ENCODE assay signal across 9 cellular contexts in the genomic region with DNA sequence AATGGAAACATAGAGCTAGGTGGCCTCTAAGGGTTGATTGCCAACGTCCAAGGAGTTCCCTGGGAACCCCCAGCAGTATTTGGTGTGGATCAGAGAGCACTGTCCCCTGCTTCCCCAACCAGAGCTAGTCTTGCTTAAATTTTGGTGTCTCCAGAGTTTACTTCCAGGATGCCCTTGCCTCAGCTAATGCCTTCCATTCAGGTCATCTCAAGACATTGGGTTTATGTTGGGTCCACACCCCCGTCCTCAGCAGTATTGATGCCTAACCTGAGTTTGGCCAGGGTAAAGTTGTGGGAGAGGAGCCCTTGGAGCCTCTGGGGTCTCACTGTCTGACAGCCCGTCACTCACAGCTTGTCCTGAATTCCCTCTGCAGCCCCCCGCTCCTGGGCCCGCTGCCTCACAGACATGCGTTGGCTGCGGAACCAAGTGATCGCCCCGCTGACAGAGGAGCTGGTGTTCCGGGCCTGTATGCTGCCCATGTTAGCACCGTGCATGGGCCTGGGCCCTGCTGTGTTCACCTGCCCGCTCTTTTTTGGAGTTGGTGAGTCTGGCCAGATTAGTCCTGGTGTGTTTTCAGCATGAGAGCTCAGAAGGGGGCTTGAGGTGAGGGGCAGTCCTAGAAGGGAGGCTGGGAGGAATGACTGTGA. TPM values are rescaled to one million over a fixed set of nuclear protein-coding genes. Genes with fewer than 3 reads are reported as not detected.
DNase-seq lines count a peak whose midpoint lies in the region; ATAC-seq and TF ChIP-seq lines count a peak whose summit lies in the region.
"Had no signal": no experiment of that assay in that cellular context is flagged by ENCODE, and none has a peak within 500 bp of the region (broad histone marks: within the 10 kb centered on the region; RNA-seq: fewer than 3 reads in every experiment).

No MANE protein-coding gene starts in this region.

- H3K4me3 ChIP-seq in BJ (ENCODE audit: low read depth, low read length) (peak overlapping the region; percentile 90), KMS-11 (IDR thresholded peaks at IDR 0.05; ENCODE audit: insufficient read depth, low read depth, low read length) (no peak overlapping the region), mammary epithelial cell (replicated peaks in 1 of 3; ENCODE audit: insufficient read depth in 1 of 3, low read depth in 2 of 3, low read length in 3 of 3) (peak overlapping the region; percentile 64 to 96 (median 80)), thyroid gland (replicated peaks in 1 of 3) (no peak overlapping the region)

- H4K20me1 ChIP-seq in KMS-11 (ENCODE audit: insufficient read depth), result no peaks in the 10 kb centered on the region
- no peaks in the 10 kb centered on the region for H4K20me1 ChIP-seq in mammary epithelial cell (ENCODE audit: insufficient read depth, low read length)

- H3K27ac ChIP-seq in KMS-11, result no peak overlapping the region
- H3K27ac ChIP-seq in mammary epithelial cell (ENCODE audit: insufficient read depth, low read depth, low read length), result no peak overlapping the region
- no peak overlapping the region for H3K27ac ChIP-seq in thyroid gland

- no TSS peak for BruUV-seq in mammary epithelial cell (replicated peaks; lab: Mats Ljungman, UMichigan)

- H3K9me3 Mint-ChIP-seq in naive B cell, result no peaks in the 10 kb centered on the region

- in situ Hi-C loops in mammary epithelial cell (cut with MboI; ENCODE audit: low sequenced_read_pairs in 2 of 2), result no loop called here

- TF ChIP-seq CTCF in BJ (IDR thresholded peaks at IDR 0.05; ENCODE audit: insufficient read depth, low read depth, low read length), result no peak
- TF ChIP-seq CTCF in KMS-11 (conservative IDR thresholded peaks at IDR 0.05; ENCODE audit: low read depth, low read length), result no peak
- TF ChIP-seq CTCF in mammary epithelial cell (conservative IDR thresholded peaks at IDR 0.05 in 1 of 2, IDR thresholded peaks at IDR 0.05 in 1 of 2; ENCODE audit: extremely low read depth in 1 of 2, insufficient read depth in 1 of 2, low read depth in 1 of 2, low read length in 2 of 2), result no peak
- TF ChIP-seq CTCF in thyroid gland (IDR thresholded peaks at IDR 0.05), result no peak

- no peaks in the 10 kb centered on the region for H3K36me3 Mint-ChIP-seq in naive B cell

- no peak for TF ChIP-seq POLR2A in thyroid gland (IDR thresholded peaks at IDR 0.05)

- H3K4me3 Mint-ChIP-seq in naive B cell, result peak overlapping the region; percentile 85 to 97 (median 93)

- H3K36me3 ChIP-seq in BJ (ENCODE audit: control insufficient read depth, insufficient read depth, low read length) (peaks cover 25% of the 10 kb centered on the region), KMS-11 (ENCODE audit: insufficient read depth) (no peaks in the 10 kb centered on the region), mammary epithelial cell (ENCODE audit: insufficient read depth, low read length) (peaks cover 6% of the 10 kb centered on the region), thyroid gland (peaks cover 0 to 15% of the 10 kb centered on the region in 2 donors)

- H2AFZ ChIP-seq in KMS-11 (ENCODE audit: low read depth) (no peak overlapping the region), mammary epithelial cell (ENCODE audit: low read depth, low read length) (no peak overlapping the region)

- H3K27ac Mint-ChIP-seq in naive B cell, result peak overlapping the region; percentile 53 to 96 (median 93)

- WGBS in mammary epithelial cell (ENCODE audit: low coverage, missing lambda C conversion rate), result 82% methylated on average over 12 of the region's 12 CpGs
- WGBS in thyroid gland, 2 donors, result 86 to 96% methylated on average over 10 to 12 of the region's 12 CpGs

- POLR2A ChIA-PET in BJ (lab: Charles Lee), result no interaction called here

- CTCF ChIA-PET in BJ (lab: Yijun Ruan, JAX) (interaction anchor here (0.9 to 2.5 kb wide), 4 partner anchors 8 to 209 kb away, joined by 3 to 17 read pairs (median 4); a partner anchor contains a TSS), mammary epithelial cell (lab: Charles Lee; ENCODE audit: low non-redundant PET) (interaction anchor here (0.7 kb wide), 1 partner anchor 38 kb away, joined by 4 read pairs; no protein-coding TSS in a partner anchor)

- no peak for DNase-seq in BJ (ENCODE audit: low read depth)
- no peak for DNase-seq in mammary epithelial cell
- DNase-seq in naive B cell, result no peak
- DNase-seq in thyroid gland, result no peak
- no peak for DNase-seq in OCI-M2 (lab: John Stamatoyannopoulos, UW; ENCODE audit: unreplicated experiment)
- DNase-seq in ecto neural progenitor cell (ENCODE audit: low spot score), result no peak

- intact Hi-C loops in mammary epithelial cell (cut with micrococcal nuclease) (loop anchor here (5.0 kb wide), 2 partner anchors 113 to 178 kb away; a partner anchor contains a TSS), thyroid gland (cut with DNase I) (no loop called here)

- H3K4me1 ChIP-seq in KMS-11 (ENCODE audit: low read depth, poor library complexity, severe bottlenecking), result peaks cover 17% of the 10 kb centered on the region
- peaks cover 22% of the 10 kb centered on the region for H3K4me1 ChIP-seq in mammary epithelial cell (ENCODE audit: insufficient read depth, low read length)
- peaks cover 19 to 29% of the 10 kb centered on the region in 2 donors for H3K4me1 ChIP-seq in thyroid gland

- H3K9ac ChIP-seq in KMS-11 (no peak overlapping the region; the same call in 1 of the 2 replicates), mammary epithelial cell (ENCODE audit: insufficient read depth, low read length) (peak overlapping the region; percentile 72)

- dilution Hi-C loops in mammary epithelial cell (cut with HindIII; ENCODE audit: low sequenced_read_pairs), result loop anchor here (5.0 kb wide), 1 partner anchor 183 kb away; no protein-coding TSS in a partner anchor

- peak overlapping the region; percentile 96; the same call in 1 of the 2 replicates for H3K4me2 ChIP-seq in KMS-11
- H3K4me2 ChIP-seq in mammary epithelial cell (ENCODE audit: insufficient read depth, low read depth, low read length), result peak overlapping the region; percentile 97

- no peaks in the 10 kb centered on the region for H3K27me3 ChIP-seq in BJ (ENCODE audit: control insufficient read depth, insufficient read depth, low read length)
- no peaks in the 10 kb centered on the region for H3K27me3 ChIP-seq in KMS-11 (ENCODE audit: insufficient read depth, low read depth)
- H3K27me3 ChIP-seq in mammary epithelial cell (ENCODE audit: insufficient read depth, low read length), result no peaks in the 10 kb centered on the region
- no peaks in the 10 kb centered on the region for H3K27me3 ChIP-seq in thyroid gland
- H3K27me3 ChIP-seq: gastroesophageal sphincter had no signal

- peaks cover 28 to 49% (median 49%) of the 10 kb centered on the region in 3 donors for H3K4me1 Mint-ChIP-seq in naive B cell

- peaks cover 45% of the 10 kb centered on the region for H3K79me2 ChIP-seq in KMS-11 (ENCODE audit: insufficient read depth, low read depth)
- H3K79me2 ChIP-seq in mammary epithelial cell (ENCODE audit: insufficient read depth, low read length), result peaks cover 57% of the 10 kb centered on the region

- no peaks in the 10 kb centered on the region for H3K27me3 Mint-ChIP-seq in naive B cell

- no peaks in the 10 kb centered on the region for H3K9me3 ChIP-seq in mammary epithelial cell (replicated peaks; ENCODE audit: insufficient read depth, low read length)
- H3K9me3 ChIP-seq in thyroid gland, result no peaks in the 10 kb centered on the region
- H3K9me3 ChIP-seq: gastroesophageal sphincter had no signal

- no peak for ATAC-seq in naive B cell (ENCODE audit: low read depth in 2 of 2)
- no peak for ATAC-seq in GM18520 (IDR thresholded peaks at IDR 0.05; ENCODE audit: unreplicated experiment)
- ATAC-seq: gastroesophageal sphincter had no signal

RNA-seq across cellular contexts. Expression of a gene that starts 1.4 kb away (rescaled TPM):
- polyA plus RNA-seq in BJ (2011; rRNA removed) (12.0 and 20.1 TPM in 2 replicates), mammary epithelial cell (20.8 TPM), naive B cell (ENCODE audit: low read depth in 6 of 6) (10 to 100 TPM; 16.3 to 31.9 (median 19.3) TPM)
- 12.9 and 20.8 TPM in 2 replicates for polyA minus RNA-seq in BJ (2011; rRNA and poly(A)+ RNA removed)
- total RNA-seq in mammary epithelial cell (10 to 100 TPM; 19.0 to 21.0 TPM), thyroid gland (10 to 100 TPM; 10.8 to 23.6 (median 16.1) TPM)
- polyA minus RNA-seq in mammary epithelial cell, result 30.3 TPM

RNA-seq across cellular contexts. Expression of a gene that starts 12.2 kb away (rescaled TPM):
- 14.2 and 15.8 TPM in 2 replicates for polyA plus RNA-seq in BJ (2011; rRNA removed)
- 5.6 and 6.3 TPM in 2 replicates for polyA minus RNA-seq in BJ (2011; rRNA and poly(A)+ RNA removed)
- 10 to 100 TPM; 21.3 to 26.2 TPM for total RNA-seq in mammary epithelial cell
- polyA plus RNA-seq in mammary epithelial cell, result 11.3 TPM
- polyA minus RNA-seq in mammary epithelial cell, result 1.3 TPM
- polyA plus RNA-seq in naive B cell (ENCODE audit: low read depth in 6 of 6), result 1 to 10 TPM in 2 of 6 donors, under 1 TPM in 4; 0.19 to 1.7 (median 0.70) TPM
- total RNA-seq in thyroid gland, result 1 to 10 TPM; 4.7 to 7.5 (median 5.9) TPM

Comparison
In these comparisons a context has a peak if more than half of its experiments do, and no peak if none do; other contexts are left out.
1. H3K4me3 ChIP-seq: peak in BJ (single experiment) and mammary epithelial cell (3 of 3); none in KMS-11 (single experiment) and thyroid gland (0 of 3).